12 cellular contexts compared by ENCODE assay signal in genomic region chr2:157190151-157190550, GRCh38.
A peak's percentile ranks its signal among the peaks of the same experiment; 100 is the strongest.
DNase-seq lines count a peak whose midpoint lies in the region; ATAC-seq and TF ChIP-seq lines count a peak whose summit lies in the region.
"Had no signal": no experiment of that assay in that cellular context is flagged by ENCODE, and none has a peak within 500 bp of the region (broad histone marks: within the 10 kb centered on the region; RNA-seq: fewer than 3 reads in every experiment).

No MANE protein-coding gene starts in this region.

- no peak for TF ChIP-seq CTCF in astrocyte of the cerebellum (IDR thresholded peaks at IDR 0.05; ENCODE audit: low read depth, low read length, missing control alignments)

- ATAC-seq in HG03175 (IDR thresholded peaks at IDR 0.05; ENCODE audit: unreplicated experiment): no peak
- ATAC-seq: CD8-positive, alpha-beta T cell; effector memory CD8-positive, alpha-beta T cell had no signal

- in situ Hi-C loops in astrocyte of the cerebellum (cut with HindIII; ENCODE audit: low sequenced_read_pairs): loop anchor here (5.0 to 25.0 kb wide), 2 partner anchors 878 to 1813 kb away; no protein-coding TSS in a partner anchor

- H3K27me3 ChIP-seq in skeletal muscle satellite cell (ENCODE audit: control insufficient read depth, insufficient read depth, low read length): no peaks in the 10 kb centered on the region

- peak; percentile 84 for DNase-seq in HS-5 (ENCODE audit: low read depth)
- peak; percentile 49 for DNase-seq in astrocyte of the cerebellum (ENCODE audit: low read depth)
- peak; percentile 96 for DNase-seq in iris pigment epithelial cell (ENCODE audit: low read depth)
- no peak for DNase-seq in NCI-H2227 treated with DMSO at 0.1 percent for 48 hours (lab: John Stamatoyannopoulos, UW)
- DNase-seq in DMS153 treated with DMSO at 0.1 percent for 48 hours (lab: John Stamatoyannopoulos, UW; ENCODE audit: unreplicated experiment): no peak
- DNase-seq: CD8-positive, alpha-beta T cell; effector memory CD8-positive, alpha-beta T cell; kidney; NCI-H1105 had no signal

- peaks cover 17% of the 10 kb centered on the region for H3K4me1 ChIP-seq in skeletal muscle satellite cell (ENCODE audit: control insufficient read depth, insufficient read depth, low read length)

- peak overlapping the region; percentile 8 for H3K4me2 ChIP-seq in skeletal muscle satellite cell (ENCODE audit: low read length)

- peak overlapping the region; percentile 46 for H3K9ac ChIP-seq in skeletal muscle satellite cell (ENCODE audit: low read depth, low read length)

- H3K9me3 ChIP-seq in skeletal muscle satellite cell (replicated peaks; ENCODE audit: low read length): no peaks in the 10 kb centered on the region
- H3K9me3 ChIP-seq: thoracic aorta had no signal

- no peaks in the 10 kb centered on the region for H3K36me3 ChIP-seq in skeletal muscle satellite cell (ENCODE audit: insufficient read depth, low read length)
- H3K36me3 ChIP-seq: thoracic aorta had no signal

- H3K4me3 ChIP-seq in astrocyte of the cerebellum (ENCODE audit: low read depth, low read length) (no peak overlapping the region), skeletal muscle satellite cell (ENCODE audit: low read length) (no peak overlapping the region)
- H3K4me3 ChIP-seq: thoracic aorta had no signal

Comparison
In these comparisons a context has a peak if more than half of its experiments do, and no peak if none do; other contexts are left out.
1. DNase-seq: peak in HS-5 (single experiment), astrocyte of the cerebellum (single experiment) and iris pigment epithelial cell (single experiment); none in NCI-H2227 treated with DMSO at 0.1 percent for 48 hours (single experiment) and DMS153 treated with DMSO at 0.1 percent for 48 hours (single experiment).